ENCODE assay signal across 2 cellular contexts in the genomic region with DNA sequence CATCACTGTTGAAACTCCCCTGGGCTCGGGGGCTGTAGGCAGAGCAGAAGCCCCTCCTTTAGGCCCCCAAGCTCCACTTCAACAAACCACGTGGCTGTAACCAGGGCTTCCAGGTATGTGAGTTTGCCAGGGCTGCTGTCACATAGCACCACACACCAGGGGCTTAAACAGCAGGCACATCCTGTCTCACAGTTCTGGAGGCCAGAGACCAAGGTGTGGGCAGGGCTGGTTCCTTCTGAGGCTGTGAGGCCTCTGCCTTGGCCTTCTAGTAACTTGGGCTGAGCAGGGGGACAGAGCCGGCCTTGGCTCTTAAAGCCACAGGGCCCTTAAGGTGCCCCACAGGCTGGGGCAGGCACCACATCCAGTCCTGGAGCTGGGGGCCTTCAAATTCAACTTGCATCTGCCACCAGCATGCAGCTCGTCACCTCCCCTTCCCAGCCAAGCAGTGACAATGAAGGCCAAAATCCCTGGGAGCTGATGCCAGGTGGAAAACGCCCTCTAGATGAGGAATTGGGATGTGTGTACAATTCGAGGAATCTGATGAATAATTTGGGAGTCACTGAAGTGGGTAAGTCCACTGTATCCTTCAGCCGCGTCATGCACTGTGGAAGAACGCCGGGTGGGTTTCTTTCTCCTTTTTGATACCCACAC.
TF ChIP-seq lines count a peak whose summit lies in the region.

No MANE protein-coding gene starts in this region.

TF ChIP-seq in SK-N-SH, 30 proteins besides CTCF, POLR2A, EP300 and RAD21 (continued from another document):
- no peak for TF ChIP-seq GABPA (IDR thresholded peaks at IDR 0.05; ENCODE audit: low read depth)
- TF ChIP-seq SIN3A (IDR thresholded peaks at IDR 0.05; ENCODE audit: borderline replicate concordance, low read depth, low read length): no peak
- no peak for TF ChIP-seq USF2 (IDR thresholded peaks at IDR 0.05; ENCODE audit: borderline replicate concordance, low read depth, low read length)
- no peak for TF ChIP-seq GATA2 (CRISPR knock-in tag; IDR thresholded peaks at IDR 0.05)
- no peak for TF ChIP-seq ELF1 (IDR thresholded peaks at IDR 0.05)
- no peak for TF ChIP-seq TAF1 (IDR thresholded peaks at IDR 0.05; ENCODE audit: borderline replicate concordance, low read depth, low read length)
- no peak for TF ChIP-seq CHD2 (IDR thresholded peaks at IDR 0.05; ENCODE audit: low read length, partially characterized antibody)
- no peak for TF ChIP-seq FOXJ3 (CRISPR knock-in tag; IDR thresholded peaks at IDR 0.05)
- no peak for TF ChIP-seq TCF12 (IDR thresholded peaks at IDR 0.05)
- no peak for TF ChIP-seq EZH2phosphoT487 (IDR thresholded peaks at IDR 0.05; ENCODE audit: borderline replicate concordance, low read depth)
- TF ChIP-seq JUND (IDR thresholded peaks at IDR 0.05): no peak
- no peak for TF ChIP-seq RFX5 (IDR thresholded peaks at IDR 0.05; ENCODE audit: low read length)
- TF ChIP-seq ZBTB33 (IDR thresholded peaks at IDR 0.05; ENCODE audit: borderline replicate concordance, low read depth): no peak
TF ChIP-seq in SK-N-SH: peak in this region for 0.

TF ChIP-seq in SK-N-SH treated with all-trans-retinoic acid at 6 μM for 48 hours, 23 proteins besides CTCF, POLR2A, EP300 and RAD21 (continued from another document):
- TF ChIP-seq, protein P1, sequence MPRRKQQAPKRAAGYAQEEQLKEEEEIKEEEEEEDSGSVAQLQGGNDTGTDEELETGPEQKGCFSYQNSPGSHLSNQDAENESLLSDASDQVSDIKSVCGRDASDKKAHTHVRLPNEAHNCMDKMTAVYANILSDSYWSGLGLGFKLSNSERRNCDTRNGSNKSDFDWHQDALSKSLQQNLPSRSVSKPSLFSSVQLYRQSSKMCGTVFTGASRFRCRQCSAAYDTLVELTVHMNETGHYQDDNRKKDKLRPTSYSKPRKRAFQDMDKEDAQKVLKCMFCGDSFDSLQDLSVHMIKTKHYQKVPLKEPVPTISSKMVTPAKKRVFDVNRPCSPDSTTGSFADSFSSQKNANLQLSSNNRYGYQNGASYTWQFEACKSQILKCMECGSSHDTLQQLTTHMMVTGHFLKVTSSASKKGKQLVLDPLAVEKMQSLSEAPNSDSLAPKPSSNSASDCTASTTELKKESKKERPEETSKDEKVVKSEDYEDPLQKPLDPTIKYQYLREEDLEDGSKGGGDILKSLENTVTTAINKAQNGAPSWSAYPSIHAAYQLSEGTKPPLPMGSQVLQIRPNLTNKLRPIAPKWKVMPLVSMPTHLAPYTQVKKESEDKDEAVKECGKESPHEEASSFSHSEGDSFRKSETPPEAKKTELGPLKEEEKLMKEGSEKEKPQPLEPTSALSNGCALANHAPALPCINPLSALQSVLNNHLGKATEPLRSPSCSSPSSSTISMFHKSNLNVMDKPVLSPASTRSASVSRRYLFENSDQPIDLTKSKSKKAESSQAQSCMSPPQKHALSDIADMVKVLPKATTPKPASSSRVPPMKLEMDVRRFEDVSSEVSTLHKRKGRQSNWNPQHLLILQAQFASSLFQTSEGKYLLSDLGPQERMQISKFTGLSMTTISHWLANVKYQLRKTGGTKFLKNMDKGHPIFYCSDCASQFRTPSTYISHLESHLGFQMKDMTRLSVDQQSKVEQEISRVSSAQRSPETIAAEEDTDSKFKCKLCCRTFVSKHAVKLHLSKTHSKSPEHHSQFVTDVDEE (CRISPR knock-in tag; IDR thresholded peaks at IDR 0.05): no peak
- TF ChIP-seq ESRRG (CRISPR knock-in tag; IDR thresholded peaks at IDR 0.05) (no peak), ISL1 (CRISPR knock-in tag; IDR thresholded peaks at IDR 0.05) (no peak), TOX (CRISPR knock-in tag; IDR thresholded peaks at IDR 0.05; ENCODE audit: borderline replicate concordance) (no peak), POU6F1 (CRISPR knock-in tag; IDR thresholded peaks at IDR 0.05; ENCODE audit: borderline replicate concordance, low read depth) (no peak), CSDC2 (CRISPR knock-in tag; IDR thresholded peaks at IDR 0.05) (no peak), OSR1 (CRISPR knock-in tag; IDR thresholded peaks at IDR 0.05) (no peak), ZNF70 (CRISPR knock-in tag; IDR thresholded peaks at IDR 0.05) (no peak), PPARA (CRISPR knock-in tag; IDR thresholded peaks at IDR 0.05; ENCODE audit: borderline replicate concordance) (no peak), GLIS3 (CRISPR knock-in tag; IDR thresholded peaks at IDR 0.05) (no peak), TCF4 (CRISPR knock-in tag; IDR thresholded peaks at IDR 0.05; ENCODE audit: borderline replicate concordance) (no peak), RARB (CRISPR knock-in tag; IDR thresholded peaks at IDR 0.05) (no peak), CREB5 (CRISPR knock-in tag; IDR thresholded peaks at IDR 0.05; ENCODE audit: low read depth) (no peak), ZNF565 (CRISPR knock-in tag; conservative IDR thresholded peaks at IDR 0.05; ENCODE audit: low read depth) (no peak)
